21 cellular contexts compared by ENCODE assay signal in the genomic region with DNA sequence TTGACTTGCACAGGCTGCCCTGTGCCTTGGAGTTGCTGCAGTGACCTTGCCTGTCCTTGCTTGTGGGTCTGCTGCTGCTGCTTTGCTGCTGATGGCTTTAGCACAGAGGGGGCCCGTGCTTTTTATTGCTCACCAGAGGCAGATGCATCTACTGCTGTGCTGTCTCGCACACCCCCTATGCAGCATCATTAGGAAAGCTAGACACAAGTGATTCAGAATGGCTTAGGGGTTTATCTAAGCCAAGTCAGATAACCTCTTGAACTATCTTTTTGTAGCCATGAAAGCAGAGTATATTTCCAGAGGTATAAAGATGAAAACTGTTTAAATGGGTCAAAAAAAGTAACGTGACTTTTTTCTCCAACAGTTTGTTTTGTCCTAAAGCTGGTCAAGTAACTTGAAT. TPM values are rescaled to one million over a fixed set of nuclear protein-coding genes. Genes with fewer than 3 reads are reported as not detected.
A peak's percentile ranks its signal among the peaks of the same experiment; 100 is the strongest.
DNase-seq lines count a peak whose midpoint lies in the region; ATAC-seq and TF ChIP-seq lines count a peak whose summit lies in the region.
"Had no signal": no experiment of that assay in that cellular context is flagged by ENCODE, and none has a peak within 500 bp of the region (broad histone marks: within the 10 kb centered on the region; RNA-seq: fewer than 3 reads in every experiment).

No MANE protein-coding gene starts in this region.

- no peaks in the 10 kb centered on the region for H3K9me2 ChIP-seq in Loucy (replicated peaks; ENCODE audit: low read depth, low read length)

- no peak for TF ChIP-seq POLR2A in spleen (IDR thresholded peaks at IDR 0.05)

- intact Hi-C loops in spleen (cut with DNase I; ENCODE audit: low total_unique reads) (no loop called here), dorsolateral prefrontal cortex (cut with DNase I) (no loop called here)

- H3K4me1 ChIP-seq in cardiac muscle cell (ENCODE audit: low read depth) = no peaks in the 10 kb centered on the region
- H3K4me1 ChIP-seq in right atrium auricular region = peaks cover 0 to 13% of the 10 kb centered on the region in 2 donors
- peaks cover 65% of the 10 kb centered on the region for H3K4me1 ChIP-seq in Loucy (ENCODE audit: insufficient read depth, low read length, poor library complexity, severe bottlenecking)
- peaks cover 3 to 62% (median 25%) of the 10 kb centered on the region in 6 donors for H3K4me1 ChIP-seq in spleen
- H3K4me1 ChIP-seq: testis had no signal

- H3F3A ChIP-seq in Loucy (ENCODE audit: low read depth) = peaks cover 14% of the 10 kb centered on the region

- no peak overlapping the region for H2AFZ ChIP-seq in Loucy (ENCODE audit: low read length)

- H3K9me3 Mint-ChIP-seq in activated naive CD8-positive, alpha-beta T cell treated with anti-CD3 and anti-CD28 coated beads for 36 hours = no peaks in the 10 kb centered on the region
- H3K9me3 Mint-ChIP-seq: activated T-helper 2 cell treated with anti-CD3 and anti-CD28 coated beads, Interferon-gamma antibody, Interleukin-2, Interleukin-4, amounts not matched to agents 10 μg/mL and 5 μg/mL and 100 μg/mL, durations not matched to agents 14 hours and 24 hours and 36 hours; brain had no signal

- no peak overlapping the region for H3K4me3 Mint-ChIP-seq in activated naive CD8-positive, alpha-beta T cell treated with anti-CD3 and anti-CD28 coated beads for 36 hours
- H3K4me3 Mint-ChIP-seq: brain; stimulated activated naive B cell treated with anti-CD40 and anti-IgM and Interleukin-4, amounts not matched to agents 10 μg/mL and 1 μg/mL and 100 μg/mL, for 72 hours had no signal

- TF ChIP-seq CTCF in cardiac muscle cell (IDR thresholded peaks at IDR 0.05; ENCODE audit: low read depth, low read length) (no peak), right atrium auricular region (IDR thresholded peaks at IDR 0.05) (no peak), Loucy (conservative IDR thresholded peaks at IDR 0.05; ENCODE audit: low read length) (no peak), spleen (IDR thresholded peaks at IDR 0.05 in 8 of 11, conservative IDR thresholded peaks at IDR 0.05 in 3 of 11) (no peak), dorsolateral prefrontal cortex (IDR thresholded peaks at IDR 0.05 in 54 of 56, conservative IDR thresholded peaks at IDR 0.05 in 2 of 56; ENCODE audit: low read depth in 1 of 56, partially characterized antibody in 56 of 56) (no peak)

- peaks cover 71% of the 10 kb centered on the region for H4K20me1 ChIP-seq in Loucy (ENCODE audit: insufficient read depth, low read length, poor library complexity, severe bottlenecking)

- peaks cover 42% of the 10 kb centered on the region for H3K4me1 Mint-ChIP-seq in activated naive CD8-positive, alpha-beta T cell treated with anti-CD3 and anti-CD28 coated beads for 36 hours

- no peaks in the 10 kb centered on the region for H3K27me3 Mint-ChIP-seq in activated naive CD8-positive, alpha-beta T cell treated with anti-CD3 and anti-CD28 coated beads for 36 hours
- H3K27me3 Mint-ChIP-seq: brain; stimulated activated naive B cell treated with anti-CD40 and anti-IgM and Interleukin-4, amounts not matched to agents 10 μg/mL and 1 μg/mL and 100 μg/mL, for 72 hours had no signal

- H3K27ac Mint-ChIP-seq in activated naive CD8-positive, alpha-beta T cell treated with anti-CD3 and anti-CD28 coated beads for 36 hours = peak overlapping the region; percentile 74
- H3K27ac Mint-ChIP-seq: activated T-helper 2 cell treated with anti-CD3 and anti-CD28 coated beads, Interferon-gamma antibody, Interleukin-2, Interleukin-4, amounts not matched to agents 10 μg/mL and 5 μg/mL and 100 μg/mL, durations not matched to agents 14 hours and 24 hours and 36 hours; brain; stimulated activated naive B cell treated with anti-CD40 and anti-IgM and Interleukin-4, amounts not matched to agents 10 μg/mL and 1 μg/mL and 100 μg/mL, for 72 hours had no signal

- H3K27ac ChIP-seq in cardiac muscle cell = peak overlapping the region; percentile 43
- no peak overlapping the region for H3K27ac ChIP-seq in right atrium auricular region
- H3K27ac ChIP-seq in spleen = peak overlapping the region in 5 of 8 donors; percentile 23 to 70 (median 43)
- H3K27ac ChIP-seq in dorsolateral prefrontal cortex = peak overlapping the region in 13 of 59 donors; percentile 1 to 54 (median 24)
- H3K27ac ChIP-seq: right lobe of liver, testis had no signal

- no peak for DNase-seq in cardiac muscle cell (ENCODE audit: low read depth in 1 of 2, low spot score in 1 of 2)
- DNase-seq in right atrium auricular region (ENCODE audit: low spot score) = no peak
- no peak for DNase-seq in activated naive CD8-positive, alpha-beta T cell treated with anti-CD3 and anti-CD28 coated beads for 36 hours
- DNase-seq in spleen = no peak
- no peak for DNase-seq in dorsolateral prefrontal cortex
- DNase-seq: C1 segment of cervical spinal cord; HCEC 1CT; kidney; NCI-H1105; NCI-H2029; NCI-H69; right lobe of liver; stimulated activated CD4-positive, alpha-beta T cell treated with anti-CD3 and anti-CD28 coated beads, Interleukin-12 subunit alpha, Interleukin-12 subunit beta, amount 100 ng/mL, for 4 hours; stimulated activated CD4-positive, alpha-beta T cell treated with anti-CD3 and anti-CD28 coated beads, Interleukin-4, amount 100 ng/mL, for 24 hours; stimulated activated naive B cell treated with anti-CD40 and anti-IgM and Interleukin-4, amounts not matched to agents 10 μg/mL and 1 μg/mL and 100 μg/mL, for 72 hours; testis had no signal

- H3K9me3 ChIP-seq in cardiac muscle cell (ENCODE audit: low read depth) (no peaks in the 10 kb centered on the region), right atrium auricular region (no peaks in the 10 kb centered on the region), Loucy (ENCODE audit: insufficient read depth, low read depth, low read length) (no peaks in the 10 kb centered on the region), spleen (no peaks in the 10 kb centered on the region)
- H3K9me3 ChIP-seq: right lobe of liver, testis had no signal

- H3K4me2 ChIP-seq in Loucy (ENCODE audit: low read depth, low read length, poor library complexity, severe bottlenecking) = peak overlapping the region; percentile 86

- H3K4me3 ChIP-seq in cardiac muscle cell (no peak overlapping the region), right atrium auricular region (no peak overlapping the region), Loucy (ENCODE audit: low read length, poor library complexity, severe bottlenecking) (peak overlapping the region; percentile 78), spleen (no peak overlapping the region), dorsolateral prefrontal cortex (no peak overlapping the region)
- H3K4me3 ChIP-seq: GM12878, right lobe of liver, testis had no signal

- no peaks in the 10 kb centered on the region for H3K27me3 ChIP-seq in cardiac muscle cell
- no peaks in the 10 kb centered on the region for H3K27me3 ChIP-seq in right atrium auricular region
- no peaks in the 10 kb centered on the region for H3K27me3 ChIP-seq in Loucy (ENCODE audit: insufficient read depth, low read length, poor library complexity, severe bottlenecking)
- no peaks in the 10 kb centered on the region for H3K27me3 ChIP-seq in spleen (replicated peaks in 1 of 7)
- H3K27me3 ChIP-seq in dorsolateral prefrontal cortex = no peaks in the 10 kb centered on the region
- H3K27me3 ChIP-seq: right lobe of liver, testis had no signal

- no peak for ATAC-seq in HG02852 (IDR thresholded peaks at IDR 0.05; ENCODE audit: unreplicated experiment)
- ATAC-seq: GM12878; stimulated activated naive B cell treated with anti-CD40 and anti-IgM and Interleukin-4, amounts not matched to agents 10 μg/mL and 1 μg/mL and 100 μg/mL, for 72 hours had no signal

- WGBS in spleen, 5 donors = 84 to 96% (median 94%) methylated on average over 3 of the region's 3 CpGs

- H3K79me2 ChIP-seq in Loucy (ENCODE audit: insufficient read depth, low read length) = peaks cover 83% of the 10 kb centered on the region

- H3K36me3 ChIP-seq in cardiac muscle cell = peaks cover 50% of the 10 kb centered on the region
- peaks cover 78% of the 10 kb centered on the region for H3K36me3 ChIP-seq in right atrium auricular region
- H3K36me3 ChIP-seq in Loucy (ENCODE audit: insufficient read depth, low read length) = peaks cover 93% of the 10 kb centered on the region
- H3K36me3 ChIP-seq in spleen = peaks cover 6 to 100% (median 84%) of the 10 kb centered on the region in 6 donors

- no peak overlapping the region for H3K9ac ChIP-seq in Loucy (ENCODE audit: low read depth, low read length, poor library complexity, severe bottlenecking)

- H3K36me3 Mint-ChIP-seq in activated naive CD8-positive, alpha-beta T cell treated with anti-CD3 and anti-CD28 coated beads for 36 hours = peaks cover 48% of the 10 kb centered on the region

RNA-seq across cellular contexts. Expression of a gene that starts 7.8 kb away (rescaled TPM):
- total RNA-seq in cardiac muscle cell (56.9 and 101 TPM in 2 replicates), right atrium auricular region (100 to 1,000 TPM; 227 to 327 TPM), spleen (100 to 1,000 TPM in 6 of 7 donors, 10 to 100 TPM in 1; 90.7 to 149 (median 105) TPM), dorsolateral prefrontal cortex (100 to 1,000 TPM in 1 of 120 experiments, 10 to 100 TPM in 119; 43.2 to 103 (median 71.3) TPM)
- polyA plus RNA-seq in cardiac muscle cell (108 and 140 TPM in 2 replicates), spleen (100 to 1,000 TPM; 230 to 275 (median 267) TPM)
- 100 to 1,000 TPM; 284 to 285 TPM for total RNA-seq in activated naive CD8-positive, alpha-beta T cell treated with anti-CD3 and anti-CD28 coated beads for 36 hours

RNA-seq across cellular contexts. Expression of a gene that starts 18.2 kb away (rescaled TPM):
- 49.4 and 55.5 TPM in 2 replicates for total RNA-seq in cardiac muscle cell
- polyA plus RNA-seq in cardiac muscle cell = 66.2 and 72.8 TPM in 2 replicates
- total RNA-seq in right atrium auricular region = 100 to 1,000 TPM; 113 to 252 TPM
- 10 to 100 TPM; 28.7 to 30.4 TPM for total RNA-seq in activated naive CD8-positive, alpha-beta T cell treated with anti-CD3 and anti-CD28 coated beads for 36 hours
- 10 to 100 TPM; 38.1 to 92.1 (median 46.8) TPM for total RNA-seq in spleen
- 10 to 100 TPM; 73.7 to 95.2 (median 79.6) TPM for polyA plus RNA-seq in spleen
- 10 to 100 TPM; 32.1 to 71.7 (median 50.4) TPM for total RNA-seq in dorsolateral prefrontal cortex

Comparison
In these comparisons a context has a peak if more than half of its experiments do, and no peak if none do; other contexts are left out.
1. H3K27ac ChIP-seq: peak in cardiac muscle cell (single experiment) and spleen (5 of 8); none in right atrium auricular region (0 of 2).